ENCODE assay signal across 8 cellular contexts in the genomic region with DNA sequence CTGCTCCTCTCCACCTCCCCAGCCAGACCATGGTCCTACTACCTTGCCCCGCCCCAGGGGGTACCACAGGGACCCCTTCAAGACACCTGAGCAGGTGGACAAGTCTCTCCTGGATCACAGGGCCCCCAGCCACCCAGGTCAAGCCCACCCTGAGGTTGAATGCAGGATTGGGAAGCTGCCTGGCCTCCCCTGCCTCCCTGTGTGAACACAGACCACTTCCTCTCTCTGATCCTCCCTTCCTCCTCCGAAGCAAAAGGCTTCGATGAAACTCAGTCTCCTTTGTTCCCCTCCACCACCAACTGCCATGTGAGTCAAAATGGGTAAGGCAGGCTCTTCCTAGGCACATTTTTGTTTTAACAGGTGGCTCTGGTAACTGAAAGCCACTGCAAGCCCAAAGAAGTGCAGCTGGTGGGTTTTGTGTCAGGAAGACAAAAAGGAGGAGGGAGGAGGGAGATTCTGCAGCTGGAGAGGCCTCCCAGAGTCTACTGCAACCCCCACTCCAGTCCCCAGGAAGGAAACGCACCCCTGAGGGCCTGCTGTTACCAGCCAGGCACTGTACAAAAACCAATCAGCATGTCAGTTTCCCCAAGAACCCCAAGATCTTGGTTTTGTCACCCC. TPM values are rescaled to one million over a fixed set of nuclear protein-coding genes. Genes with fewer than 3 reads are reported as not detected.
A peak's percentile ranks its signal among the peaks of the same experiment; 100 is the strongest.
DNase-seq lines count a peak whose midpoint lies in the region; ATAC-seq and TF ChIP-seq lines count a peak whose summit lies in the region.

No MANE protein-coding gene starts in this region.

- peaks cover 17% of the 10 kb centered on the region for H3F3A ChIP-seq in Loucy (ENCODE audit: low read depth)

- CTCF ChIA-PET in activated CD8-positive, alpha-beta T cell treated with anti-CD3 and anti-CD28 coated beads, Interleukin-2, amount 10 ng/mL, durations not matched to agents 7 days and 5 days (lab: Charles Lee), result interaction anchor here (1.0 to 11.1 kb wide), 7 partner anchors 9 to 243 kb away, joined by 3 to 150 read pairs (median 4); no protein-coding TSS in a partner anchor

- intact Hi-C loops in left cardiac atrium (cut with DNase I), result no loop called here

- H3K27me3 ChIP-seq in right atrium auricular region, result no peaks in the 10 kb centered on the region
- H3K27me3 ChIP-seq in Loucy (ENCODE audit: insufficient read depth, low read length, poor library complexity, severe bottlenecking), result no peaks in the 10 kb centered on the region

- DNase-seq in right atrium auricular region (ENCODE audit: low spot score), result no peak
- no peak for DNase-seq in left cardiac atrium
- DNase-seq in activated CD8-positive, alpha-beta T cell treated with anti-CD3 and anti-CD28 coated beads, Interleukin-2, amount 10 ng/mL, durations not matched to agents 7 days and 5 days, result peak; percentile 67
- no peak for DNase-seq in GM10266 (ENCODE audit: extremely low spot score)

- H2AFZ ChIP-seq in Loucy (ENCODE audit: low read length), result no peak overlapping the region

- H3K4me3 ChIP-seq in right atrium auricular region (no peak overlapping the region), Loucy (ENCODE audit: low read length, poor library complexity, severe bottlenecking) (peak overlapping the region; percentile 68)

- H3K27me3 Mint-ChIP-seq in activated CD8-positive, alpha-beta T cell treated with anti-CD3 and anti-CD28 coated beads, Interleukin-2, amount 10 ng/mL, durations not matched to agents 7 days and 5 days (ENCODE audit: low read depth), result no peaks in the 10 kb centered on the region
- H3K27me3 Mint-ChIP-seq in nephron (ENCODE audit: low read depth), result no peaks in the 10 kb centered on the region

- peaks cover 96% of the 10 kb centered on the region for H3K4me1 Mint-ChIP-seq in activated CD8-positive, alpha-beta T cell treated with anti-CD3 and anti-CD28 coated beads, Interleukin-2, amount 10 ng/mL, durations not matched to agents 7 days and 5 days (ENCODE audit: low read depth)
- H3K4me1 Mint-ChIP-seq in nephron, result peaks cover 44% of the 10 kb centered on the region

- POLR2A ChIA-PET in activated CD8-positive, alpha-beta T cell treated with anti-CD3 and anti-CD28 coated beads, Interleukin-2, amount 10 ng/mL, durations not matched to agents 7 days and 5 days (lab: Charles Lee), result interaction anchor here (0.5 to 2.7 kb wide), 6 partner anchors 10 to 1188 kb away, joined by 3 to 9 read pairs (median 4); a partner anchor contains a TSS

- H3K36me3 ChIP-seq in right atrium auricular region, result no peaks in the 10 kb centered on the region
- H3K36me3 ChIP-seq in Loucy (ENCODE audit: insufficient read depth, low read length), result no peaks in the 10 kb centered on the region

- ATAC-seq in left cardiac atrium (no peak), HG03521 (IDR thresholded peaks at IDR 0.05; ENCODE audit: unreplicated experiment) (no peak), GM21367 (IDR thresholded peaks at IDR 0.05; ENCODE audit: unreplicated experiment) (no peak)
- peak; percentile 23 for ATAC-seq in activated CD8-positive, alpha-beta T cell treated with anti-CD3 and anti-CD28 coated beads, Interleukin-2, amount 10 ng/mL, durations not matched to agents 7 days and 5 days

- H3K4me1 ChIP-seq in right atrium auricular region (peaks cover 3 to 89% of the 10 kb centered on the region in 2 donors), Loucy (ENCODE audit: insufficient read depth, low read length, poor library complexity, severe bottlenecking) (peaks cover 86% of the 10 kb centered on the region)

- no peaks in the 10 kb centered on the region for H4K20me1 ChIP-seq in Loucy (ENCODE audit: insufficient read depth, low read length, poor library complexity, severe bottlenecking)

- H3K79me2 ChIP-seq in Loucy (ENCODE audit: insufficient read depth, low read length), result peaks cover 83% of the 10 kb centered on the region

- peak overlapping the region; percentile 45 to 48 for H3K27ac ChIP-seq in right atrium auricular region

- TF ChIP-seq CTCF in right atrium auricular region (IDR thresholded peaks at IDR 0.05) (no peak), Loucy (conservative IDR thresholded peaks at IDR 0.05; ENCODE audit: low read length) (no peak), nephron (IDR thresholded peaks at IDR 0.05; ENCODE audit: unreplicated experiment in 3 of 3) (no peak), GM10266 (IDR thresholded peaks at IDR 0.05; ENCODE audit: control insufficient read depth, insufficient read depth, low read depth, missing control alignments) (no peak)

- H3K9me3 ChIP-seq in right atrium auricular region (no peaks in the 10 kb centered on the region), Loucy (ENCODE audit: insufficient read depth, low read depth, low read length) (no peaks in the 10 kb centered on the region)

- peak overlapping the region; percentile 99 for H3K27ac Mint-ChIP-seq in activated CD8-positive, alpha-beta T cell treated with anti-CD3 and anti-CD28 coated beads, Interleukin-2, amount 10 ng/mL, durations not matched to agents 7 days and 5 days
- peak overlapping the region; percentile 76 to 93 (median 92) for H3K27ac Mint-ChIP-seq in nephron

- H3K9ac ChIP-seq in Loucy (ENCODE audit: low read depth, low read length, poor library complexity, severe bottlenecking), result peak overlapping the region; percentile 83

- H3K4me3 Mint-ChIP-seq in activated CD8-positive, alpha-beta T cell treated with anti-CD3 and anti-CD28 coated beads, Interleukin-2, amount 10 ng/mL, durations not matched to agents 7 days and 5 days, result peak overlapping the region; percentile 73
- peak overlapping the region in 2 of 3 experiments; percentile 3 to 14 for H3K4me3 Mint-ChIP-seq in nephron

- H3K36me3 Mint-ChIP-seq in activated CD8-positive, alpha-beta T cell treated with anti-CD3 and anti-CD28 coated beads, Interleukin-2, amount 10 ng/mL, durations not matched to agents 7 days and 5 days (ENCODE audit: low read depth), result peaks cover 54% of the 10 kb centered on the region
- H3K36me3 Mint-ChIP-seq in nephron (ENCODE audit: low read depth), result no peaks in the 10 kb centered on the region

- H3K9me3 Mint-ChIP-seq in activated CD8-positive, alpha-beta T cell treated with anti-CD3 and anti-CD28 coated beads, Interleukin-2, amount 10 ng/mL, durations not matched to agents 7 days and 5 days (ENCODE audit: insufficient read depth), result no peaks in the 10 kb centered on the region
- no peaks in the 10 kb centered on the region for H3K9me3 Mint-ChIP-seq in nephron

- H3K4me2 ChIP-seq in Loucy (ENCODE audit: low read depth, low read length, poor library complexity, severe bottlenecking), result peak overlapping the region; percentile 83

- no peaks in the 10 kb centered on the region for H3K9me2 ChIP-seq in Loucy (replicated peaks; ENCODE audit: low read depth, low read length)

RNA-seq across cellular contexts. Expression of a gene that starts 5.4 kb away (rescaled TPM):
- total RNA-seq in right atrium auricular region, result 10 to 100 TPM in 1 of 2 donors, 1 to 10 TPM in 1; 6.3 to 16.7 TPM
- 10 to 100 TPM; 11.3 to 12.2 TPM for total RNA-seq in left cardiac atrium
- 100 to 1,000 TPM; 110 to 112 TPM for total RNA-seq in activated CD8-positive, alpha-beta T cell treated with anti-CD3 and anti-CD28 coated beads, Interleukin-2, amount 10 ng/mL, durations not matched to agents 7 days and 5 days

Comparison
In these comparisons a context has a peak if more than half of its experiments do, and no peak if none do; other contexts are left out.
1. RNA of a gene that starts 5.4 kb away (total RNA-seq): 110 to 112 TPM in activated CD8-positive, alpha-beta T cell treated with anti-CD3 and anti-CD28 coated beads, Interleukin-2, amount 10 ng/mL, durations not matched to agents 7 days and 5 days; 6.3 to 16.7 TPM in right atrium auricular region and 11.3 to 12.2 TPM in left cardiac atrium; every median in the first group is over 4 times any median in the second.